Comparison of ENCODE assay signal across 1 cellular context in the genomic region with DNA sequence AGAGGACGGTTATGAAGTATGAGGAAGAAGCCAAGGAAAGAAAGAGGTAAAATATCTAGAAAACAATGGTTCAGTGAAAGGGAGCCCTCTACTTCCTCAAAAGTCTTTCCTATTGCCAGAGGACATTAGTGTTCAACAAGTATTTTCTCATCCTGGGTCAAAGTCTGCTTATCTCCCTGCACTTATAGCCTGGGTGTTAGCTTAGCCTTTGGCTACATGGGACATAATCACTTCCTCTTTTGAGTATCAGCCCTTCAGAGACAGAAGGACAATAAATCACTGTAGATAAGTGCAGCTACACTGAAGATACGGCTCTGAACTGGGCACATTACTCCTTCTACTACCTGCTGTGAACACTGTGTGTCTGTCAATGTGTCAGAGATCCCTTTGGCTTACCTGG.
A peak's percentile ranks its signal among the peaks of the same experiment; 100 is the strongest.
TF ChIP-seq lines count a peak whose summit lies in the region.

No MANE protein-coding gene starts in this region.

TF ChIP-seq in K562, 482 proteins besides CTCF, POLR2A, EP300 and RAD21 (continued from another document and continues in another):
- TF ChIP-seq, protein P1, sequence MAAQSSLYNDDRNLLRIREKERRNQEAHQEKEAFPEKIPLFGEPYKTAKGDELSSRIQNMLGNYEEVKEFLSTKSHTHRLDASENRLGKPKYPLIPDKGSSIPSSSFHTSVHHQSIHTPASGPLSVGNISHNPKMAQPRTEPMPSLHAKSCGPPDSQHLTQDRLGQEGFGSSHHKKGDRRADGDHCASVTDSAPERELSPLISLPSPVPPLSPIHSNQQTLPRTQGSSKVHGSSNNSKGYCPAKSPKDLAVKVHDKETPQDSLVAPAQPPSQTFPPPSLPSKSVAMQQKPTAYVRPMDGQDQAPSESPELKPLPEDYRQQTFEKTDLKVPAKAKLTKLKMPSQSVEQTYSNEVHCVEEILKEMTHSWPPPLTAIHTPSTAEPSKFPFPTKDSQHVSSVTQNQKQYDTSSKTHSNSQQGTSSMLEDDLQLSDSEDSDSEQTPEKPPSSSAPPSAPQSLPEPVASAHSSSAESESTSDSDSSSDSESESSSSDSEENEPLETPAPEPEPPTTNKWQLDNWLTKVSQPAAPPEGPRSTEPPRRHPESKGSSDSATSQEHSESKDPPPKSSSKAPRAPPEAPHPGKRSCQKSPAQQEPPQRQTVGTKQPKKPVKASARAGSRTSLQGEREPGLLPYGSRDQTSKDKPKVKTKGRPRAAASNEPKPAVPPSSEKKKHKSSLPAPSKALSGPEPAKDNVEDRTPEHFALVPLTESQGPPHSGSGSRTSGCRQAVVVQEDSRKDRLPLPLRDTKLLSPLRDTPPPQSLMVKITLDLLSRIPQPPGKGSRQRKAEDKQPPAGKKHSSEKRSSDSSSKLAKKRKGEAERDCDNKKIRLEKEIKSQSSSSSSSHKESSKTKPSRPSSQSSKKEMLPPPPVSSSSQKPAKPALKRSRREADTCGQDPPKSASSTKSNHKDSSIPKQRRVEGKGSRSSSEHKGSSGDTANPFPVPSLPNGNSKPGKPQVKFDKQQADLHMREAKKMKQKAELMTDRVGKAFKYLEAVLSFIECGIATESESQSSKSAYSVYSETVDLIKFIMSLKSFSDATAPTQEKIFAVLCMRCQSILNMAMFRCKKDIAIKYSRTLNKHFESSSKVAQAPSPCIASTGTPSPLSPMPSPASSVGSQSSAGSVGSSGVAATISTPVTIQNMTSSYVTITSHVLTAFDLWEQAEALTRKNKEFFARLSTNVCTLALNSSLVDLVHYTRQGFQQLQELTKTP (IDR thresholded peaks at IDR 0.05; ENCODE audit: low read depth in 1 of 2, partially characterized antibody in 2 of 2) = peak in 1 of 2 experiments; percentile 38
- TF ChIP-seq PYGO2 (tag; IDR thresholded peaks at IDR 0.05) = 0 out of 2 replicates have a peak, but pooled peaks have one; percentile 36
- no peak for TF ChIP-seq ZNF280B (CRISPR knock-in tag; IDR thresholded peaks at IDR 0.05)
- no peak for TF ChIP-seq SREBF1 (IDR thresholded peaks at IDR 0.05; ENCODE audit: borderline replicate concordance, low read depth, low read length)
- 0 out of 2 replicates have a peak, but pooled peaks have one; percentile 27 for TF ChIP-seq POLR2AphosphoS5 (IDR thresholded peaks at IDR 0.05; ENCODE audit: control insufficient read depth, insufficient read depth, low read depth, low read length)
- peak; percentile 77 for TF ChIP-seq TAL1 (IDR thresholded peaks at IDR 0.05)
- TF ChIP-seq JUND (IDR thresholded peaks at IDR 0.05; ENCODE audit: borderline replicate concordance, low read depth, low read length) = peak; percentile 9; the same call in 1 of the 2 replicates
- peak; percentile 23; the same call in 2 of the 3 replicates for TF ChIP-seq JUND (tag; IDR thresholded peaks at IDR 0.05; ENCODE audit: borderline replicate concordance, low read depth, low read length)
- TF ChIP-seq ZNF639 (CRISPR knock-in tag; conservative IDR thresholded peaks at IDR 0.05 in 1 of 2, IDR thresholded peaks at IDR 0.05 in 1 of 2) = 0 out of 4 replicates have a peak, but pooled peaks of 1 of the 2 experiments have one; percentile 43
- TF ChIP-seq ELF1 (tag; IDR thresholded peaks at IDR 0.05) = peak; percentile 52; the same call in 1 of the 2 replicates
- no peak for TF ChIP-seq RBFOX2 (IDR thresholded peaks at IDR 0.05; ENCODE audit: low read depth, low read length)
- TF ChIP-seq SMARCA4 (IDR thresholded peaks at IDR 0.05) = peak; percentile 85
- 0 out of 2 replicates have a peak, but pooled peaks have one; percentile 42 for TF ChIP-seq SMAD4 (CRISPR knock-in tag; conservative IDR thresholded peaks at IDR 0.05)
- TF ChIP-seq, protein P2, sequence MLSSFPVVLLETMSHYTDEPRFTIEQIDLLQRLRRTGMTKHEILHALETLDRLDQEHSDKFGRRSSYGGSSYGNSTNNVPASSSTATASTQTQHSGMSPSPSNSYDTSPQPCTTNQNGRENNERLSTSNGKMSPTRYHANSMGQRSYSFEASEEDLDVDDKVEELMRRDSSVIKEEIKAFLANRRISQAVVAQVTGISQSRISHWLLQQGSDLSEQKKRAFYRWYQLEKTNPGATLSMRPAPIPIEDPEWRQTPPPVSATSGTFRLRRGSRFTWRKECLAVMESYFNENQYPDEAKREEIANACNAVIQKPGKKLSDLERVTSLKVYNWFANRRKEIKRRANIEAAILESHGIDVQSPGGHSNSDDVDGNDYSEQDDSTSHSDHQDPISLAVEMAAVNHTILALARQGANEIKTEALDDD (IDR thresholded peaks at IDR 0.05) = peak; percentile 40
- TF ChIP-seq MYBL2 (IDR thresholded peaks at IDR 0.05; ENCODE audit: low read depth) = no peak
- no peak for TF ChIP-seq MYBL2 (CRISPR knock-in tag; IDR thresholded peaks at IDR 0.05; ENCODE audit: borderline replicate concordance)
- TF ChIP-seq ETV5 (CRISPR knock-in tag; IDR thresholded peaks at IDR 0.05; ENCODE audit: low read depth) = no peak
- TF ChIP-seq SMARCB1 (IDR thresholded peaks at IDR 0.05; ENCODE audit: insufficient read length, low read depth) = no peak
- no peak for TF ChIP-seq KLF10 (CRISPR knock-in tag; IDR thresholded peaks at IDR 0.05)
- TF ChIP-seq ZNF217 (CRISPR knock-in tag; IDR thresholded peaks at IDR 0.05) = no peak
- peak in 1 of 2 experiments; percentile 68; a peak in 1 of 4 replicates for TF ChIP-seq TBL1XR1 (IDR thresholded peaks at IDR 0.05; ENCODE audit: low read length in 2 of 2)
- TF ChIP-seq, protein P3, sequence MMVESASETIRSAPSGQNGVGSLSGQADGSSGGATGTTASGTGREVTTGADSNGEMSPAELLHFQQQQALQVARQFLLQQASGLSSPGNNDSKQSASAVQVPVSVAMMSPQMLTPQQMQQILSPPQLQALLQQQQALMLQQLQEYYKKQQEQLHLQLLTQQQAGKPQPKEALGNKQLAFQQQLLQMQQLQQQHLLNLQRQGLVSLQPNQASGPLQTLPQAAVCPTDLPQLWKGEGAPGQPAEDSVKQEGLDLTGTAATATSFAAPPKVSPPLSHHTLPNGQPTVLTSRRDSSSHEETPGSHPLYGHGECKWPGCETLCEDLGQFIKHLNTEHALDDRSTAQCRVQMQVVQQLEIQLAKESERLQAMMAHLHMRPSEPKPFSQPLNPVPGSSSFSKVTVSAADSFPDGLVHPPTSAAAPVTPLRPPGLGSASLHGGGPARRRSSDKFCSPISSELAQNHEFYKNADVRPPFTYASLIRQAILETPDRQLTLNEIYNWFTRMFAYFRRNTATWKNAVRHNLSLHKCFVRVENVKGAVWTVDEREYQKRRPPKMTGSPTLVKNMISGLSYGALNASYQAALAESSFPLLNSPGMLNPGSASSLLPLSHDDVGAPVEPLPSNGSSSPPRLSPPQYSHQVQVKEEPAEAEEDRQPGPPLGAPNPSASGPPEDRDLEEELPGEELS (CRISPR knock-in tag; IDR thresholded peaks at IDR 0.05; ENCODE audit: borderline replicate concordance) = no peak
- TF ChIP-seq MYC (IDR thresholded peaks at IDR 0.05; ENCODE audit: low read depth, low read length) = 0 out of 2 replicates have a peak, but pooled peaks have one; percentile 21
- TF ChIP-seq MYC (CRISPR knock-in tag; IDR thresholded peaks at IDR 0.05; ENCODE audit: borderline replicate concordance, low read depth) = no peak
- no peak; the same call in 1 of the 2 replicates for TF ChIP-seq KHSRP (IDR thresholded peaks at IDR 0.05)
- 0 out of 2 replicates have a peak, but pooled peaks have one; percentile 21 for TF ChIP-seq FOSL1 (tag; conservative IDR thresholded peaks at IDR 0.05)
- TF ChIP-seq ZNF589 (CRISPR knock-in tag; IDR thresholded peaks at IDR 0.05; ENCODE audit: low read depth) = no peak
- TF ChIP-seq NFIC (IDR thresholded peaks at IDR 0.05) = peak; percentile 52
- TF ChIP-seq PHB2 (IDR thresholded peaks at IDR 0.05; ENCODE audit: low read depth) = no peak
- no peak for TF ChIP-seq ZBED1 (IDR thresholded peaks at IDR 0.05)
- no peak for TF ChIP-seq NFE2L1 (tag; IDR thresholded peaks at IDR 0.05; ENCODE audit: borderline replicate concordance, low read depth)
- no peak for TF ChIP-seq ZNF778 (CRISPR knock-in tag; IDR thresholded peaks at IDR 0.05)
- peak; percentile 89 for TF ChIP-seq GATA2 (CRISPR knock-in tag; IDR thresholded peaks at IDR 0.05)
- no peak for TF ChIP-seq TCFL5 (CRISPR knock-in tag; conservative IDR thresholded peaks at IDR 0.05)
- peak; percentile 81 for TF ChIP-seq CCNT2 (IDR thresholded peaks at IDR 0.05; ENCODE audit: borderline replicate concordance, extremely low read depth, insufficient read length, low read depth, low read length)
- TF ChIP-seq, protein P4, sequence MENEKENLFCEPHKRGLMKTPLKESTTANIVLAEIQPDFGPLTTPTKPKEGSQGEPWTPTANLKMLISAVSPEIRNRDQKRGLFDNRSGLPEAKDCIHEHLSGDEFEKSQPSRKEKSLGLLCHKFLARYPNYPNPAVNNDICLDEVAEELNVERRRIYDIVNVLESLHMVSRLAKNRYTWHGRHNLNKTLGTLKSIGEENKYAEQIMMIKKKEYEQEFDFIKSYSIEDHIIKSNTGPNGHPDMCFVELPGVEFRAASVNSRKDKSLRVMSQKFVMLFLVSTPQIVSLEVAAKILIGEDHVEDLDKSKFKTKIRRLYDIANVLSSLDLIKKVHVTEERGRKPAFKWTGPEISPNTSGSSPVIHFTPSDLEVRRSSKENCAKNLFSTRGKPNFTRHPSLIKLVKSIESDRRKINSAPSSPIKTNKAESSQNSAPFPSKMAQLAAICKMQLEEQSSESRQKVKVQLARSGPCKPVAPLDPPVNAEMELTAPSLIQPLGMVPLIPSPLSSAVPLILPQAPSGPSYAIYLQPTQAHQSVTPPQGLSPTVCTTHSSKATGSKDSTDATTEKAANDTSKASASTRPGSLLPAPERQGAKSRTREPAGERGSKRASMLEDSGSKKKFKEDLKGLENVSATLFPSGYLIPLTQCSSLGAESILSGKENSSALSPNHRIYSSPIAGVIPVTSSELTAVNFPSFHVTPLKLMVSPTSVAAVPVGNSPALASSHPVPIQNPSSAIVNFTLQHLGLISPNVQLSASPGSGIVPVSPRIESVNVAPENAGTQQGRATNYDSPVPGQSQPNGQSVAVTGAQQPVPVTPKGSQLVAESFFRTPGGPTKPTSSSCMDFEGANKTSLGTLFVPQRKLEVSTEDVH (IDR thresholded peaks at IDR 0.05; ENCODE audit: low read depth, partially characterized antibody) = no peak
- peak; percentile 87 for TF ChIP-seq DPF2 (IDR thresholded peaks at IDR 0.05)
- TF ChIP-seq RBBP5 (IDR thresholded peaks at IDR 0.05; ENCODE audit: borderline replicate concordance, insufficient read depth, low read length, poor library complexity, severe bottlenecking) = no peak
- no peak for TF ChIP-seq ZFX (CRISPR knock-in tag; IDR thresholded peaks at IDR 0.05)
- no peak for TF ChIP-seq CCAR2 (IDR thresholded peaks at IDR 0.05; ENCODE audit: low read depth, low read length)
- no peak for TF ChIP-seq ZNF717 (CRISPR knock-in tag; IDR thresholded peaks at IDR 0.05)
- TF ChIP-seq ZNF311 (CRISPR knock-in tag; IDR thresholded peaks at IDR 0.05) = no peak
- peak; percentile 51 to 94; a peak in 3 of 4 replicates for TF ChIP-seq ETV6 (IDR thresholded peaks at IDR 0.05; ENCODE audit: borderline replicate concordance in 1 of 2, low read depth in 2 of 2, low read length in 1 of 2)
- no peak for TF ChIP-seq ETV6 (CRISPR knock-in tag; IDR thresholded peaks at IDR 0.05; ENCODE audit: borderline replicate concordance)
- TF ChIP-seq NCOA1 (IDR thresholded peaks at IDR 0.05; ENCODE audit: low read depth) = no peak
- peak; percentile 65 for TF ChIP-seq FOXJ2 (tag; IDR thresholded peaks at IDR 0.05)
- TF ChIP-seq CHAMP1 (IDR thresholded peaks at IDR 0.05) = no peak
- TF ChIP-seq CREM (IDR thresholded peaks at IDR 0.05; ENCODE audit: low read depth) = peak; percentile 25; the same call in 1 of the 2 replicates
- TF ChIP-seq ETV1 (tag; conservative IDR thresholded peaks at IDR 0.05; ENCODE audit: low read depth) = 0 out of 2 replicates have a peak, but pooled peaks have one; percentile 18
- peak; percentile 92 to 99 for TF ChIP-seq RCOR1 (IDR thresholded peaks at IDR 0.05; ENCODE audit: borderline replicate concordance in 1 of 2, low read depth in 2 of 2, low read length in 2 of 2)
